Comparison of ENCODE assay signal across 8 cellular contexts in the genomic region with DNA sequence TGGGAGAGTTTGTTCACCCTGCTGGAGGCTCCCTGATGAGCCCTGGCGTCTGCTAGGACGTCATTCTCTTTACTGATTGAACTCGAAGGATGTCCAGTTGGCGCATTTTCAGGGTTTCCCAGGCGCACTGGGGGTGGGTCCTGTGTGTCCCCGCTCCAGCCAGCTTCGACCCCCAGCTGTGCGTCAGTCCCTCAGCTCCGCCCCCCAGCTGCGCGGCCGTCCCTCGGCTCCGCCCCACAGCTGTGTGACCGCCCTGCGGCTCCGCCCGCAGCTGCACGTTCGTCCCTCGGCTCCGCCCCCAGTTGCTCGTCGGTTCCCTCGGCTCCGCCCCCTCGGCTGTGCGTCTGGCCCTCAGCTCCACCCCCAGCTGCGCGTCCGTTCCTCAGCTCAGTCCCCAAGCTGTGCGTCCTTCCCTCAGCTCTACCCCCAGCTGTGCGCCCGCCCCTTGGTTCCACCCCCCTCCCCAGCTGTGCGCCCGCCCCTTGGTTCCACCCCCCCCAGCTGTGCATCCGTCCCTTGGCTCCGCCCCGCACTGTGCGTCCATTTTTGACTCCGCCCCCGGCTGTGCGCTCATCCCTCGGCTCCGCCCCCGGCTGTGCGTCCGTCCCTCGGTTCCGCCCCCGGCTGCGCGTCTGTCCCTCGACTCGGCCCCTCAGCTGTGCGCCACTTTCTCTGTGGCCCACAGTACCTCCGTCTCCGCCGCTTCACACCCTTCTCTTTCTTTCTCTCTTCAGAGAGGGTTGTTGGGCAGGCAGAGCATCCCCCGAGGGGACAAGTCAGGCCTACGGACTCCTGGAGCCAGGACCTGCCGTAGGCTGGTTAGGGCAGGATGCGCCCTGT.
DNase-seq lines count a peak whose midpoint lies in the region; ATAC-seq and TF ChIP-seq lines count a peak whose summit lies in the region.

No MANE protein-coding gene starts in this region.

- H3K9ac ChIP-seq in iPS-15b (ENCODE audit: low read depth, low read length) = no peak overlapping the region

- H3K36me3 Mint-ChIP-seq in brain = no peaks in the 10 kb centered on the region

- peaks cover 0 to 2% (median 0%) of the 10 kb centered on the region in 5 experiments for H3K9me3 Mint-ChIP-seq in brain

- peak overlapping the region; percentile 50 for H3K4me3 ChIP-seq in iPS-15b (ENCODE audit: low read depth, low read length)
- peak overlapping the region; percentile 50 for H3K4me3 ChIP-seq in skeletal muscle cell (ENCODE audit: low read depth, low read length)

- POLR2A ChIA-PET in GM10248 (lab: Yijun Ruan, JAX) = interaction anchor here (0.6 to 0.8 kb wide), 2 partner anchors 96 to 522 kb away, joined by 3 read pairs; no protein-coding TSS in a partner anchor

- CTCF ChIA-PET in GM10248 (lab: Yijun Ruan, JAX) = interaction anchor here (0.9 kb wide), 1 partner anchor 41 kb away, joined by 4 read pairs; no protein-coding TSS in a partner anchor

- H3K4me3 Mint-ChIP-seq in brain = peak overlapping the region; percentile 51 to 81 (median 76)

- no peaks in the 10 kb centered on the region for H3K27me3 Mint-ChIP-seq in brain

- peaks cover 5% of the 10 kb centered on the region for H3K36me3 ChIP-seq in iPS-15b (ENCODE audit: control insufficient read depth, insufficient read depth, low read length)

- DNase-seq in GM10248 (ENCODE audit: extremely low spot score) (peak; percentile 95), NCI-H1417 treated with DMSO at 0.1 percent for 48 hours (lab: John Stamatoyannopoulos, UW) (peak; percentile 83), UCSD-AML1 (lab: John Stamatoyannopoulos, UW; ENCODE audit: unreplicated experiment) (peak; percentile 99), skeletal muscle cell (ENCODE audit: low read depth) (peak; percentile 97), NCI-H2107 (lab: John Stamatoyannopoulos, UW) (no peak)

- no peaks in the 10 kb centered on the region for H3K27me3 ChIP-seq in iPS-15b (ENCODE audit: control insufficient read depth, insufficient read depth, low read length)

- peaks cover 2% of the 10 kb centered on the region for H3K4me1 ChIP-seq in iPS-15b (ENCODE audit: control insufficient read depth, insufficient read depth, low read length)

- H3K27ac Mint-ChIP-seq in brain = peak overlapping the region in 4 of 5 experiments; percentile 70 to 95 (median 88)

- no peak for TF ChIP-seq CTCF in GM10248 (IDR thresholded peaks at IDR 0.05; ENCODE audit: control extremely low read depth, extremely low read depth, low read depth, missing control alignments)
- TF ChIP-seq CTCF in brain (conservative IDR thresholded peaks at IDR 0.05) = no peak

- H3K9me3 ChIP-seq in iPS-15b (ENCODE audit: control insufficient read depth, insufficient read depth, low read length) = no peaks in the 10 kb centered on the region

- peak; percentile 84 for ATAC-seq in HG02642 (IDR thresholded peaks at IDR 0.05; ENCODE audit: poor library complexity, unreplicated experiment)

- peaks cover 87% of the 10 kb centered on the region for H3K4me1 Mint-ChIP-seq in brain
